In the genomic region with DNA sequence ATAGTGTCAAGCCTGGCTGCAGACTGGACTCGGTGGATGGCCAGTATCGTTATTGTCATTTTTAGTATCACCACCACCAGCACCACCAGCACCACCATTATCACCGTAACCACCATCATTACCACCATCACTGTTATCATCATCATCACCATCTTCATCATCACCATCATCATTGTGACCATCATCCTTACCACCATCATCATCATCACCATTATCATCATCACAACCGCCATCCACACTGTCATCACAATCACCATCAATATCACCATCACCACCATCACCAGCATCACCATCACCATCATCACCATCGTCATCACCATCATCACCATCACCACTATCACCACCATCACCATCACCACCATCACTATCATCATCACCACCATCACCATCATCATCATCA, we compare ENCODE assay signal across 25 cellular contexts.
"Had no signal": no experiment of that assay in that cellular context is flagged by ENCODE, and none has a peak within 500 bp of the region (broad histone marks: within the 10 kb centered on the region; RNA-seq: fewer than 3 reads in every experiment).

No MANE protein-coding gene starts in this region.

- H3K9me3 Mint-ChIP-seq: mesothelial cell of epicardium; natural killer cell; stimulated activated effector memory CD8-positive, alpha-beta T cell treated with anti-CD3 and anti-CD28 coated beads, Interleukin-12 subunit alpha, Interleukin-12 subunit beta, amount 100 ng/mL, for 72 hours; stimulated activated naive CD8-positive, alpha-beta T cell treated with anti-CD3 and anti-CD28 coated beads, Interleukin-15, Interleukin-2, amounts not matched to agents 100 ng/mL and 50 ng/mL, for 24 hours had no signal

- FAIRE-seq: small intestine had no signal

- H3K4me3 Mint-ChIP-seq: mesothelial cell of epicardium; naive B cell; natural killer cell; stimulated activated effector memory CD8-positive, alpha-beta T cell treated with anti-CD3 and anti-CD28 coated beads, Interleukin-12 subunit alpha, Interleukin-12 subunit beta, amount 100 ng/mL, for 72 hours; stimulated activated naive CD8-positive, alpha-beta T cell treated with anti-CD3 and anti-CD28 coated beads, Interleukin-15, Interleukin-2, amounts not matched to agents 100 ng/mL and 50 ng/mL, for 24 hours had no signal

- H3K36me3 Mint-ChIP-seq: mesothelial cell of epicardium; naive B cell; natural killer cell; stimulated activated effector memory CD8-positive, alpha-beta T cell treated with anti-CD3 and anti-CD28 coated beads, Interleukin-12 subunit alpha, Interleukin-12 subunit beta, amount 100 ng/mL, for 72 hours had no signal

- ATAC-seq: natural killer cell; pancreas; psoas muscle; stimulated activated effector memory CD8-positive, alpha-beta T cell treated with anti-CD3 and anti-CD28 coated beads, Interleukin-12 subunit alpha, Interleukin-12 subunit beta, amount 100 ng/mL, for 72 hours; upper lobe of right lung had no signal

- H3K4me1 ChIP-seq: psoas muscle, sigmoid colon, uterus had no signal

- H3K9me3 ChIP-seq: pancreas, sigmoid colon, suprapubic skin, thoracic aorta, upper lobe of right lung, uterus had no signal

- H3K4me2 ChIP-seq: hepatocyte had no signal

- H3K4me3 ChIP-seq: hepatocyte, left ventricle myocardium inferior, lung, pancreas, psoas muscle, sigmoid colon, spleen, suprapubic skin, thoracic aorta, tibial artery, upper lobe of right lung, uterus had no signal

- H3K27me3 Mint-ChIP-seq: stimulated activated naive CD8-positive, alpha-beta T cell treated with anti-CD3 and anti-CD28 coated beads, Interleukin-15, Interleukin-2, amounts not matched to agents 100 ng/mL and 50 ng/mL, for 24 hours had no signal

- H3K27ac ChIP-seq: hepatocyte, left ventricle myocardium inferior, pancreas, psoas muscle, sigmoid colon, spleen, suprapubic skin, thoracic aorta, tibial artery, upper lobe of right lung, uterus had no signal

- H3K27me3 ChIP-seq: hepatocyte, pancreas had no signal

- H2AFZ ChIP-seq: hepatocyte had no signal

- H3K27ac Mint-ChIP-seq: mesothelial cell of epicardium; naive B cell; natural killer cell; stimulated activated effector memory CD8-positive, alpha-beta T cell treated with anti-CD3 and anti-CD28 coated beads, Interleukin-12 subunit alpha, Interleukin-12 subunit beta, amount 100 ng/mL, for 72 hours; stimulated activated naive CD8-positive, alpha-beta T cell treated with anti-CD3 and anti-CD28 coated beads, Interleukin-15, Interleukin-2, amounts not matched to agents 100 ng/mL and 50 ng/mL, for 24 hours had no signal

- H3K36me3 ChIP-seq: left ventricle myocardium inferior, pancreas, sigmoid colon, spleen, suprapubic skin, thoracic aorta, tibial artery, upper lobe of right lung, uterus had no signal

- H3K79me2 ChIP-seq: hepatocyte had no signal

- DNase-seq: islet precursor cell; left ventricle myocardium inferior; mesendoderm; naive B cell; natural killer cell; nucleus accumbens; posterior cingulate gyrus; psoas muscle; sigmoid colon; small intestine; spleen; stimulated activated CD4-positive, alpha-beta T cell treated with anti-CD3 and anti-CD28 coated beads, Interleukin-4, amount 100 ng/mL, for 24 hours; stimulated activated naive CD4-positive, alpha-beta T cell; tibial artery; trophoblast cell; upper lobe of right lung; uterus had no signal
